19 cellular contexts compared by ENCODE assay signal in genomic region chr17:82035488-82035887, GRCh38. TPM values are rescaled to one million over a fixed set of nuclear protein-coding genes. Genes with fewer than 3 reads are reported as not detected.
A peak's percentile ranks its signal among the peaks of the same experiment; 100 is the strongest.
DNase-seq lines count a peak whose midpoint lies in the region; ATAC-seq, FAIRE-seq and TF ChIP-seq lines count a peak whose summit lies in the region.
"Had no signal": no experiment of that assay in that cellular context is flagged by ENCODE, and none has a peak within 500 bp of the region (broad histone marks: within the 10 kb centered on the region; RNA-seq: fewer than 3 reads in every experiment).

No MANE protein-coding gene starts in this region.

- FAIRE-seq in RCC 7860 (lab: Jason Lieb, UNC): no peak

- no peaks in the 10 kb centered on the region for H3K27me3 Mint-ChIP-seq in T-helper 2 cell treated with Interferon-gamma antibody and Interleukin-4, amounts not matched to agents 5 μg/mL and 100 μg/mL, for 36 hours (ENCODE audit: low read depth)
- peaks cover 14% of the 10 kb centered on the region for H3K27me3 Mint-ChIP-seq in H9 (ENCODE audit: low read depth)
- no peaks in the 10 kb centered on the region for H3K27me3 Mint-ChIP-seq in activated naive CD8-positive, alpha-beta T cell treated with anti-CD3 and anti-CD28 coated beads, Interleukin-2, amount 10 ng/mL, durations not matched to agents 7 days and 5 days
- peaks cover 3% of the 10 kb centered on the region for H3K27me3 Mint-ChIP-seq in neural crest cell (ENCODE audit: low read depth)
- H3K27me3 Mint-ChIP-seq: stimulated activated memory B cell treated with anti-CD40 and anti-IgM and Interleukin-4, amounts not matched to agents 10 μg/mL and 1 μg/mL and 100 μg/mL, for 72 hours had no signal

- no peak overlapping the region for H3K4ac ChIP-seq in H9 (ENCODE audit: low read depth, low read length)

- H3K79me2 ChIP-seq in H9 (ENCODE audit: insufficient read depth, low read length): no peaks in the 10 kb centered on the region

- peaks cover 19% of the 10 kb centered on the region for H3K4me1 Mint-ChIP-seq in T-helper 2 cell treated with Interferon-gamma antibody and Interleukin-4, amounts not matched to agents 5 μg/mL and 100 μg/mL, for 36 hours (ENCODE audit: low read depth)
- H3K4me1 Mint-ChIP-seq in H9 (peaks cover 7 to 21% of the 10 kb centered on the region in 2 experiments), neural crest cell (peaks cover 29% of the 10 kb centered on the region)
- peaks cover 21% of the 10 kb centered on the region for H3K4me1 Mint-ChIP-seq in activated naive CD8-positive, alpha-beta T cell treated with anti-CD3 and anti-CD28 coated beads, Interleukin-2, amount 10 ng/mL, durations not matched to agents 7 days and 5 days

- H2BK15ac ChIP-seq in H9 (ENCODE audit: low read depth, low read length): no peak overlapping the region

- H3T11ph ChIP-seq in H9 (ENCODE audit: low read length): no peak overlapping the region

- H3K56ac ChIP-seq in H9 (ENCODE audit: insufficient read length, low read depth, low read length): no peak overlapping the region

- H3K23ac ChIP-seq in H9 (ENCODE audit: insufficient read length, low read depth, low read length): no peak overlapping the region

- no peak overlapping the region for H4K8ac ChIP-seq in H9 (replicated peaks; ENCODE audit: insufficient read length, low read depth, low read length)

- H2BK20ac ChIP-seq in H9 (ENCODE audit: low read depth, low read length, poor library complexity, severe bottlenecking): no peak overlapping the region

- no peak overlapping the region for H4K5ac ChIP-seq in H9 (ENCODE audit: insufficient read length, low read depth, low read length)

- H3K27ac Mint-ChIP-seq in T-helper 2 cell treated with Interferon-gamma antibody and Interleukin-4, amounts not matched to agents 5 μg/mL and 100 μg/mL, for 36 hours: no peak overlapping the region
- H3K27ac Mint-ChIP-seq in H9: no peak overlapping the region; a peak in 1 of 7 replicates
- no peak overlapping the region for H3K27ac Mint-ChIP-seq in activated naive CD8-positive, alpha-beta T cell treated with anti-CD3 and anti-CD28 coated beads, Interleukin-2, amount 10 ng/mL, durations not matched to agents 7 days and 5 days
- no peak overlapping the region for H3K27ac Mint-ChIP-seq in neural crest cell (ENCODE audit: unreplicated experiment)
- H3K27ac Mint-ChIP-seq: stimulated activated memory B cell treated with anti-CD40 and anti-IgM and Interleukin-4, amounts not matched to agents 10 μg/mL and 1 μg/mL and 100 μg/mL, for 72 hours had no signal

- no peak overlapping the region for H3K27ac ChIP-seq in H9 (ENCODE audit: insufficient read length, low read depth, low read length)
- H3K27ac ChIP-seq: adrenal gland, GM23248 had no signal

- H2BK12ac ChIP-seq in H9 (ENCODE audit: insufficient read length, low read depth, low read length): no peak overlapping the region

- no peaks in the 10 kb centered on the region for H3K9me3 ChIP-seq in H9 (ENCODE audit: control insufficient read depth, low read depth, low read length)
- H3K9me3 ChIP-seq: adrenal gland, esophagus muscularis mucosa had no signal

- H3K18ac ChIP-seq in H9 (ENCODE audit: insufficient read length, low read depth, low read length): no peak overlapping the region

- no CpG with 5 or more reads among the region's 8 CpGs for WGBS in H9 (ENCODE audit: extremely low coverage, insufficient read length, low lambda C conversion rate)

- no peak overlapping the region for H4K91ac ChIP-seq in H9 (ENCODE audit: insufficient read length, low read depth, low read length)

- no peaks in the 10 kb centered on the region for H3K9me3 Mint-ChIP-seq in T-helper 2 cell treated with Interferon-gamma antibody and Interleukin-4, amounts not matched to agents 5 μg/mL and 100 μg/mL, for 36 hours
- H3K9me3 Mint-ChIP-seq in H9 (no peaks in the 10 kb centered on the region; a peak in 1 of 5 replicates), neural crest cell (no peaks in the 10 kb centered on the region)
- H3K9me3 Mint-ChIP-seq in activated naive CD8-positive, alpha-beta T cell treated with anti-CD3 and anti-CD28 coated beads, Interleukin-2, amount 10 ng/mL, durations not matched to agents 7 days and 5 days: no peaks in the 10 kb centered on the region
- H3K9me3 Mint-ChIP-seq: stimulated activated memory B cell treated with anti-CD40 and anti-IgM and Interleukin-4, amounts not matched to agents 10 μg/mL and 1 μg/mL and 100 μg/mL, for 72 hours had no signal

- H3K9ac ChIP-seq in H9 (ENCODE audit: extremely low read depth, insufficient read length, low read length): no peak overlapping the region
- H3K9ac ChIP-seq: GM23248 had no signal

- H3K4me3 Mint-ChIP-seq in T-helper 2 cell treated with Interferon-gamma antibody and Interleukin-4, amounts not matched to agents 5 μg/mL and 100 μg/mL, for 36 hours: peak overlapping the region; percentile 74
- peak overlapping the region; percentile 33 to 62 for H3K4me3 Mint-ChIP-seq in H9
- H3K4me3 Mint-ChIP-seq in activated naive CD8-positive, alpha-beta T cell treated with anti-CD3 and anti-CD28 coated beads, Interleukin-2, amount 10 ng/mL, durations not matched to agents 7 days and 5 days: peak overlapping the region; percentile 29
- peak overlapping the region; percentile 72 for H3K4me3 Mint-ChIP-seq in neural crest cell

- no peak for ATAC-seq in activated naive CD8-positive, alpha-beta T cell treated with anti-CD3 and anti-CD28 coated beads, Interleukin-2, amount 10 ng/mL, durations not matched to agents 7 days and 5 days (ENCODE audit: low read depth)
- no peak for ATAC-seq in GM21423 (IDR thresholded peaks at IDR 0.05; ENCODE audit: unreplicated experiment)
- ATAC-seq: right cardiac atrium; stimulated activated memory B cell treated with anti-CD40 and anti-IgM and Interleukin-4, amounts not matched to agents 10 μg/mL and 1 μg/mL and 100 μg/mL, for 72 hours had no signal

- peaks cover 9% of the 10 kb centered on the region for H3K36me3 Mint-ChIP-seq in T-helper 2 cell treated with Interferon-gamma antibody and Interleukin-4, amounts not matched to agents 5 μg/mL and 100 μg/mL, for 36 hours (ENCODE audit: low read depth)
- H3K36me3 Mint-ChIP-seq in H9 (ENCODE audit: insufficient read depth in 1 of 3, low read depth in 3 of 3): peaks cover 8 to 14% (median 12%) of the 10 kb centered on the region in 3 experiments; a peak in 5 of 7 replicates
- H3K36me3 Mint-ChIP-seq in activated naive CD8-positive, alpha-beta T cell treated with anti-CD3 and anti-CD28 coated beads, Interleukin-2, amount 10 ng/mL, durations not matched to agents 7 days and 5 days: peaks cover 9% of the 10 kb centered on the region
- no peaks in the 10 kb centered on the region for H3K36me3 Mint-ChIP-seq in neural crest cell (ENCODE audit: low read depth)

- no peak overlapping the region for H2AFZ ChIP-seq in H9 (ENCODE audit: low read length)
- H2AFZ ChIP-seq: GM23248 had no signal

- H4K20me1 ChIP-seq in H9 (ENCODE audit: control insufficient read depth, insufficient read depth, insufficient read length): no peaks in the 10 kb centered on the region

- POLR2A ChIA-PET in activated naive CD8-positive, alpha-beta T cell treated with anti-CD3 and anti-CD28 coated beads, Interleukin-2, amount 10 ng/mL, durations not matched to agents 7 days and 5 days (lab: Charles Lee): interaction anchor here (0.7 to 1.0 kb wide), 2 partner anchors 13 to 63 kb away, joined by 3 to 4 read pairs; partner anchors contain the start of genes CENPX, FASN and LRRC45

- H3K4me2 ChIP-seq in H9 (ENCODE audit: insufficient read depth, insufficient read length, low read length): no peak overlapping the region

- H2BK5ac ChIP-seq in H9 (ENCODE audit: insufficient read length, low read length): no peak overlapping the region

- no peak overlapping the region for H2AK5ac ChIP-seq in H9 (ENCODE audit: insufficient read length, low read length)

- no peak overlapping the region for H3K14ac ChIP-seq in H9 (ENCODE audit: insufficient read depth, low read length)

- H3K27me3 ChIP-seq in H9 (ENCODE audit: insufficient read depth, low read length): no peaks in the 10 kb centered on the region; the same call in 1 of the 2 replicates
- H3K27me3 ChIP-seq: adrenal gland had no signal

- no peak for TF ChIP-seq CTCF in H9 (conservative IDR thresholded peaks at IDR 0.05)
- no peak for TF ChIP-seq CTCF in neural crest cell (conservative IDR thresholded peaks at IDR 0.05)

- no peaks in the 10 kb centered on the region for H3K79me1 ChIP-seq in H9 (ENCODE audit: insufficient read depth, low read depth, low read length, poor library complexity, severe bottlenecking)

- no peak overlapping the region for H2BK120ac ChIP-seq in H9 (ENCODE audit: low read depth, low read length, poor library complexity, severe bottlenecking)

- no peaks in the 10 kb centered on the region for H3K4me1 ChIP-seq in H9 (ENCODE audit: insufficient read depth, low read length)

- peaks cover 8% of the 10 kb centered on the region for H3K23me2 ChIP-seq in H9 (ENCODE audit: insufficient read length, low read depth, low read length, poor library complexity, severe bottlenecking)

- no peak for DNase-seq in T-helper 2 cell treated with Interferon-gamma antibody and Interleukin-4, amounts not matched to agents 5 μg/mL and 100 μg/mL, for 36 hours (ENCODE audit: low spot score)
- DNase-seq in T-helper 2 cell (no peak), H9 (no peak), neural crest cell (ENCODE audit: low read depth, low spot score) (no peak), HT-29 (ENCODE audit: low spot score) (no peak), RCC 7860 (ENCODE audit: low spot score) (no peak)
- no peak for DNase-seq in activated naive CD8-positive, alpha-beta T cell treated with anti-CD3 and anti-CD28 coated beads, Interleukin-2, amount 10 ng/mL, durations not matched to agents 7 days and 5 days
- DNase-seq: GM23248; KG1; NCI-H1436; NCI-H510A; right cardiac atrium; stimulated activated CD4-positive, alpha-beta T cell treated with anti-CD3 and anti-CD28 coated beads, Interleukin-4, amount 100 ng/mL, for 4 hours; SW 1271 had no signal

RNA-seq across cellular contexts. Expression of gene DCXR, which starts 2.0 kb away (rescaled TPM):
- total RNA-seq in H9 (2021) (90.6 and 93.6 TPM in 2 replicates), neural crest cell (198 and 199 TPM in 2 replicates)
- 100 to 1,000 TPM; 110 to 115 TPM for total RNA-seq in activated naive CD8-positive, alpha-beta T cell treated with anti-CD3 and anti-CD28 coated beads, Interleukin-2, amount 10 ng/mL, durations not matched to agents 7 days and 5 days
- total RNA-seq in HT-29 (2014; rRNA removed; shearing (Covaris generic)): 167 and 221 TPM in 2 replicates

RNA-seq across cellular contexts. Expression of gene RAC3, which starts 4.0 kb away (rescaled TPM):
- 84.8 and 85.8 TPM in 2 replicates for total RNA-seq in H9 (2021)
- 1 to 10 TPM; 6.7 to 7.6 TPM for total RNA-seq in activated naive CD8-positive, alpha-beta T cell treated with anti-CD3 and anti-CD28 coated beads, Interleukin-2, amount 10 ng/mL, durations not matched to agents 7 days and 5 days
- 73.6 and 75.0 TPM in 2 replicates for total RNA-seq in neural crest cell
- total RNA-seq in HT-29 (2014; rRNA removed; shearing (Covaris generic)): 68.7 and 71.3 TPM in 2 replicates
- total RNA-seq: A172 had no signal

RNA-seq across cellular contexts. Expression of gene LRRC45, which starts 12.4 kb away (rescaled TPM):
- 28.7 and 30.6 TPM in 2 replicates for total RNA-seq in H9 (2021)
- 10 to 100 TPM; 41.6 to 45.1 TPM for total RNA-seq in activated naive CD8-positive, alpha-beta T cell treated with anti-CD3 and anti-CD28 coated beads, Interleukin-2, amount 10 ng/mL, durations not matched to agents 7 days and 5 days
- 55.7 and 63.5 TPM in 2 replicates for total RNA-seq in neural crest cell
- total RNA-seq in HT-29 (2014; rRNA removed; shearing (Covaris generic)): 83.2 and 88.4 TPM in 2 replicates

RNA-seq across cellular contexts. Expression of gene CENPX, which starts 12.8 kb away (rescaled TPM):
- 77.9 and 82.8 TPM in 2 replicates for total RNA-seq in H9 (2021)
- total RNA-seq in activated naive CD8-positive, alpha-beta T cell treated with anti-CD3 and anti-CD28 coated beads, Interleukin-2, amount 10 ng/mL, durations not matched to agents 7 days and 5 days: 10 to 100 TPM; 62.0 to 64.7 TPM
- total RNA-seq in neural crest cell: 129 and 135 TPM in 2 replicates
- 297 and 339 TPM in 2 replicates for total RNA-seq in HT-29 (2014; rRNA removed; shearing (Covaris generic))

RNA-seq across cellular contexts. Expression of gene RFNG, which starts 16.1 kb away (rescaled TPM):
- total RNA-seq in H9 (2021) (34.0 and 36.5 TPM in 2 replicates), neural crest cell (44.5 and 46.0 TPM in 2 replicates)
- 10 to 100 TPM; 28.7 to 28.8 TPM for total RNA-seq in activated naive CD8-positive, alpha-beta T cell treated with anti-CD3 and anti-CD28 coated beads, Interleukin-2, amount 10 ng/mL, durations not matched to agents 7 days and 5 days
- 49.5 and 52.6 TPM in 2 replicates for total RNA-seq in HT-29 (2014; rRNA removed; shearing (Covaris generic))
